In genomic region chr9:14317667-14318255, GRCh38 we compare ENCODE assay signal across 10 cellular contexts. TPM values are rescaled to one million over a fixed set of nuclear protein-coding genes. Genes with fewer than 3 reads are reported as not detected.
A peak's percentile ranks its signal among the peaks of the same experiment; 100 is the strongest.
DNase-seq lines count a peak whose midpoint lies in the region; ATAC-seq and TF ChIP-seq lines count a peak whose summit lies in the region.
"Had no signal": no experiment of that assay in that cellular context is flagged by ENCODE, and none has a peak within 500 bp of the region (broad histone marks: within the 10 kb centered on the region; RNA-seq: fewer than 3 reads in every experiment).

No MANE protein-coding gene starts in this region.

- H3K9me3 ChIP-seq in esophagus squamous epithelium (no peaks in the 10 kb centered on the region), tibial nerve (no peaks in the 10 kb centered on the region)

- peak; percentile 27 for ATAC-seq in HG03457 (IDR thresholded peaks at IDR 0.05; ENCODE audit: unreplicated experiment)
- ATAC-seq in activated T-helper 17 cell treated with anti-CD3 and anti-CD28 coated beads, Interleukin-2, amount 50 U/mL, for 72 hours (replicated peaks): no peak

- H3K27me3 ChIP-seq in esophagus squamous epithelium (peaks cover 0 to 21% (median 0%) of the 10 kb centered on the region in 4 donors), tibial nerve (no peaks in the 10 kb centered on the region)

- H3K4me1 ChIP-seq in esophagus squamous epithelium (peaks cover 10 to 65% (median 11%) of the 10 kb centered on the region in 3 donors), tibial nerve (peaks cover 0 to 57% (median 16%) of the 10 kb centered on the region in 4 donors)

- peaks cover 32% of the 10 kb centered on the region for H3K27me3 Mint-ChIP-seq in activated T-helper 17 cell treated with anti-CD3 and anti-CD28 coated beads, Interleukin-2, amount 50 U/mL, for 72 hours

- TF ChIP-seq POLR2A in esophagus squamous epithelium (IDR thresholded peaks at IDR 0.05) (no peak), tibial nerve (IDR thresholded peaks at IDR 0.05) (no peak), lower leg skin (IDR thresholded peaks at IDR 0.05) (no peak)

- peak overlapping the region; percentile 94 to 100 (median 98) for H3K27ac ChIP-seq in esophagus squamous epithelium
- H3K27ac ChIP-seq in tibial nerve: peak overlapping the region; percentile 86 to 98 (median 88)

- whole genome bisulfite sequencing in esophagus squamous epithelium, 2 donors: 22 to 38% methylated on average over 3 of the region's 3 CpGs
- 16 to 30% methylated on average over 3 of the region's 3 CpGs for WGBS in tibial nerve, 2 donors
- WGBS in lower leg skin, 2 donors: 16 to 27% methylated on average over 3 of the region's 3 CpGs

- DNase-seq in DMS79 treated with DMSO at 0.1 percent for 48 hours (lab: John Stamatoyannopoulos, UW) (peak; percentile 63), DMS79 (lab: John Stamatoyannopoulos, UW) (no peak), esophagus squamous epithelium (lab: John Stamatoyannopoulos, UW) (no peak), tibial nerve (ENCODE audit: low spot score in 2 of 2) (no peak), ureter (ENCODE audit: low spot score) (no peak), lower leg skin (ENCODE audit: low spot score in 2 of 2) (no peak)
- DNase-seq: 8988T, Kasumi-1 had no signal

- H3K36me3 ChIP-seq in esophagus squamous epithelium (no peaks in the 10 kb centered on the region), tibial nerve (no peaks in the 10 kb centered on the region)

- peaks cover 20% of the 10 kb centered on the region for H3K36me3 Mint-ChIP-seq in activated T-helper 17 cell treated with anti-CD3 and anti-CD28 coated beads, Interleukin-2, amount 50 U/mL, for 72 hours (ENCODE audit: low read depth)

- no peak overlapping the region for H3K4me3 Mint-ChIP-seq in activated T-helper 17 cell treated with anti-CD3 and anti-CD28 coated beads, Interleukin-2, amount 50 U/mL, for 72 hours

- H3K9me3 Mint-ChIP-seq in activated T-helper 17 cell treated with anti-CD3 and anti-CD28 coated beads, Interleukin-2, amount 50 U/mL, for 72 hours: no peaks in the 10 kb centered on the region

- TF ChIP-seq CTCF in esophagus squamous epithelium (IDR thresholded peaks at IDR 0.05): no peak
- no peak for TF ChIP-seq CTCF in tibial nerve (IDR thresholded peaks at IDR 0.05)
- TF ChIP-seq CTCF in lower leg skin (IDR thresholded peaks at IDR 0.05): no peak

- TF ChIP-seq EP300 in tibial nerve (IDR thresholded peaks at IDR 0.05): no peak

- H3K4me1 Mint-ChIP-seq in activated T-helper 17 cell treated with anti-CD3 and anti-CD28 coated beads, Interleukin-2, amount 50 U/mL, for 72 hours: peaks cover 17% of the 10 kb centered on the region

- H3K4me3 ChIP-seq in esophagus squamous epithelium: peak overlapping the region in 3 of 4 donors; percentile 81 to 90 (median 88)
- peak overlapping the region in 2 of 4 donors; percentile 6 to 96 for H3K4me3 ChIP-seq in tibial nerve
- H3K4me3 ChIP-seq in lower leg skin (ENCODE audit: low read depth, poor library complexity, severe bottlenecking): no peak overlapping the region

- intact Hi-C loops in esophagus squamous epithelium (cut with DNase I): no loop called here
- intact Hi-C loops in lower leg skin (cut with DNase I; ENCODE audit: low total_unique reads): no loop called here

- H3K27ac Mint-ChIP-seq in activated T-helper 17 cell treated with anti-CD3 and anti-CD28 coated beads, Interleukin-2, amount 50 U/mL, for 72 hours: no peak overlapping the region

RNA-seq across cellular contexts. Expression of gene NFIB, which starts 3.8 kb away (rescaled TPM):
- total RNA-seq in esophagus squamous epithelium (10 to 100 TPM; 16.8 to 38.1 (median 23.0) TPM), tibial nerve (100 to 1,000 TPM in 1 of 4 donors, 10 to 100 TPM in 3; 52.1 to 125 (median 78.1) TPM), ureter (99.1 TPM), lower leg skin (100 to 1,000 TPM in 1 of 4 donors, 10 to 100 TPM in 3; 68.2 to 145 (median 78.6) TPM)
- under 1 TPM in 1 of 2 donors, not detected in 1; 0.15 TPM for total RNA-seq in activated T-helper 17 cell treated with anti-CD3 and anti-CD28 coated beads, Interleukin-2, amount 50 U/mL, for 72 hours

Comparison
In these comparisons a context has a peak if more than half of its experiments do, and no peak if none do; other contexts are left out.
1. RNA of gene NFIB, which starts 3.8 kb away (total RNA-seq): 99.1 TPM in ureter (single experiment), 68.2 to 145 TPM in lower leg skin, 52.1 to 125 TPM in tibial nerve and 16.8 to 38.1 TPM in esophagus squamous epithelium; 0.15 TPM in activated T-helper 17 cell treated with anti-CD3 and anti-CD28 coated beads, Interleukin-2, amount 50 U/mL, for 72 hours; every median in the first group is over 10 times any median in the second.